ENCODE assay signal across 11 cellular contexts in the genomic region with DNA sequence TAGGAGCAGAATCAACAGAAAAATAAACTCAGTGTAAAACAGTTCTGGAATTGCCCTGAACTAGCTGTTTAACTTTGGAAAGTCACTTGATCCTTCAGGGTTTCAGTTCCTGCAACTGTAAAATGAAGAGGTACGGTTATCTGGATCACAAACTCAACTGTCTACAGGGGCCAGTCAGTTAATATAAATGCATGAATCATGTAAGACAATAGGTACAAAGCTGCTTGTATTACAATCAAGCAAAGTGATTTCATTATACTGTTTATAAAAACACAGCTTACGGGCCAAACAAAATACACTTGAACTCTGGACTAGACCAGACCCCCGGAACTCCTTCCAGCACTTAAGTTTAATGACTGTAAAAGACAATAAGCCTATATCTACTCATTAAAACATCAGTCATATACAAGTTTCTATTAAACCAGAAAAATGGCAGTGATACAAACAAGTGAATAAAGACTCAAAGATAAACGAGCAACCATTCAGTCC.
DNase-seq lines count a peak whose midpoint lies in the region; ATAC-seq and TF ChIP-seq lines count a peak whose summit lies in the region.
"Had no signal": no experiment of that assay in that cellular context is flagged by ENCODE, and none has a peak within 500 bp of the region (broad histone marks: within the 10 kb centered on the region; RNA-seq: fewer than 3 reads in every experiment).

No MANE protein-coding gene starts in this region.

- H3K27ac Mint-ChIP-seq in WTC11 = 0 out of 2 replicates have a peak overlapping the region, but pooled peaks have one; percentile 54
- H3K27ac Mint-ChIP-seq: activated T-cell treated with anti-CD3 and anti-CD28 coated beads, Interleukin-2, amount 50 U/mL, for 24 hours; stimulated activated naive CD8-positive, alpha-beta T cell treated with anti-CD3 and anti-CD28 coated beads, Interleukin-15, Interleukin-2, amounts not matched to agents 100 ng/mL and 50 ng/mL, for 24 hours had no signal

- peak overlapping the region; percentile 69 for H3K4me2 ChIP-seq in skeletal muscle satellite cell (ENCODE audit: low read length)

- H3K27me3 Mint-ChIP-seq in WTC11 (ENCODE audit: low read depth) = no peaks in the 10 kb centered on the region
- H3K27me3 Mint-ChIP-seq: activated T-cell treated with anti-CD3 and anti-CD28 coated beads, Interleukin-2, amount 50 U/mL, for 24 hours; stimulated activated naive CD8-positive, alpha-beta T cell treated with anti-CD3 and anti-CD28 coated beads, Interleukin-15, Interleukin-2, amounts not matched to agents 100 ng/mL and 50 ng/mL, for 24 hours had no signal

- no peak for TF ChIP-seq POLR2A in gastroesophageal sphincter (IDR thresholded peaks at IDR 0.05)
- TF ChIP-seq POLR2A in suprapubic skin (IDR thresholded peaks at IDR 0.05) = no peak

- WGBS in gastroesophageal sphincter (ENCODE audit: low coverage in 1 of 2), 2 donors = 29 to 32% methylated on average over 2 to 4 of the region's 4 CpGs
- WGBS in suprapubic skin = 60% methylated on average over 4 of the region's 4 CpGs

- H3K9ac ChIP-seq in skeletal muscle satellite cell (ENCODE audit: low read depth, low read length) = peak overlapping the region; percentile 62

- TF ChIP-seq CTCF in WTC11 (IDR thresholded peaks at IDR 0.05) = no peak
- no peak for TF ChIP-seq CTCF in gastroesophageal sphincter (IDR thresholded peaks at IDR 0.05)
- no peak for TF ChIP-seq CTCF in suprapubic skin (IDR thresholded peaks at IDR 0.05)

- CTCF ChIA-PET in WTC11 (lab: Charles Lee) = no interaction called here

- H3K4me3 Mint-ChIP-seq in WTC11 = no peak overlapping the region
- H3K4me3 Mint-ChIP-seq: activated T-cell treated with anti-CD3 and anti-CD28 coated beads, Interleukin-2, amount 50 U/mL, for 24 hours; stimulated activated naive CD8-positive, alpha-beta T cell treated with anti-CD3 and anti-CD28 coated beads, Interleukin-15, Interleukin-2, amounts not matched to agents 100 ng/mL and 50 ng/mL, for 24 hours had no signal

- POLR2A ChIA-PET in WTC11 (lab: Charles Lee) = no interaction called here

- H3K36me3 ChIP-seq in gastroesophageal sphincter = no peaks in the 10 kb centered on the region
- H3K36me3 ChIP-seq in skeletal muscle satellite cell (ENCODE audit: insufficient read depth, low read length) = no peaks in the 10 kb centered on the region
- H3K36me3 ChIP-seq in suprapubic skin = no peaks in the 10 kb centered on the region

- no peaks in the 10 kb centered on the region for H3K9me3 Mint-ChIP-seq in WTC11
- H3K9me3 Mint-ChIP-seq: activated T-cell treated with anti-CD3 and anti-CD28 coated beads, Interleukin-2, amount 50 U/mL, for 24 hours; stimulated activated naive CD8-positive, alpha-beta T cell treated with anti-CD3 and anti-CD28 coated beads, Interleukin-15, Interleukin-2, amounts not matched to agents 100 ng/mL and 50 ng/mL, for 24 hours had no signal

- H3K36me3 Mint-ChIP-seq in WTC11 = no peaks in the 10 kb centered on the region; the same call in 1 of the 2 replicates

- H3K9me3 ChIP-seq in gastroesophageal sphincter (no peaks in the 10 kb centered on the region), skeletal muscle satellite cell (replicated peaks; ENCODE audit: low read length) (no peaks in the 10 kb centered on the region), suprapubic skin (no peaks in the 10 kb centered on the region)

- ATAC-seq in WTC11 (no peak), gastroesophageal sphincter (no peak), HG03280 (IDR thresholded peaks at IDR 0.05; ENCODE audit: unreplicated experiment) (no peak)
- ATAC-seq: left lobe of liver had no signal

- peak; percentile 52 for DNase-seq in HT1080 (ENCODE audit: low read depth)
- DNase-seq in WTC11 (ENCODE audit: low spot score) = no peak
- no peak for DNase-seq in GM19240 (ENCODE audit: insufficient read length, low spot score)
- DNase-seq in suprapubic skin (ENCODE audit: low spot score in 2 of 2) = no peak
- no peak for DNase-seq in stimulated activated CD4-positive, alpha-beta T cell treated with anti-CD3 and anti-CD28 coated beads, Interleukin-4, amount 100 ng/mL, for 4 hours
- DNase-seq: activated T-cell treated with anti-CD3 and anti-CD28 coated beads, Interleukin-2, amount 50 U/mL, for 24 hours had no signal

- H3K27me3 ChIP-seq in gastroesophageal sphincter (no peaks in the 10 kb centered on the region), skeletal muscle satellite cell (ENCODE audit: control insufficient read depth, insufficient read depth, low read length) (no peaks in the 10 kb centered on the region), suprapubic skin (no peaks in the 10 kb centered on the region)

- H3K4me3 ChIP-seq in gastroesophageal sphincter = no peak overlapping the region
- peak overlapping the region; percentile 24 for H3K4me3 ChIP-seq in skeletal muscle satellite cell (ENCODE audit: low read length)
- no peak overlapping the region for H3K4me3 ChIP-seq in suprapubic skin

- H3K4me1 Mint-ChIP-seq in WTC11 = peaks cover 55% of the 10 kb centered on the region

- peaks cover 39 to 83% (median 44%) of the 10 kb centered on the region in 3 donors for H3K4me1 ChIP-seq in gastroesophageal sphincter
- peaks cover 61% of the 10 kb centered on the region for H3K4me1 ChIP-seq in skeletal muscle satellite cell (ENCODE audit: control insufficient read depth, insufficient read depth, low read length)
- H3K4me1 ChIP-seq in suprapubic skin = peaks cover 27% of the 10 kb centered on the region

- H3K27ac ChIP-seq in gastroesophageal sphincter (peak overlapping the region; percentile 71 to 95 (median 80)), suprapubic skin (no peak overlapping the region)

- TF ChIP-seq EP300 in gastroesophageal sphincter (IDR thresholded peaks at IDR 0.05) (no peak), suprapubic skin (IDR thresholded peaks at IDR 0.05) (no peak)

TF ChIP-seq in WTC11, 78 proteins besides CTCF, POLR2A, EP300 and RAD21 (continues in another document):
- TF ChIP-seq, protein P1, sequence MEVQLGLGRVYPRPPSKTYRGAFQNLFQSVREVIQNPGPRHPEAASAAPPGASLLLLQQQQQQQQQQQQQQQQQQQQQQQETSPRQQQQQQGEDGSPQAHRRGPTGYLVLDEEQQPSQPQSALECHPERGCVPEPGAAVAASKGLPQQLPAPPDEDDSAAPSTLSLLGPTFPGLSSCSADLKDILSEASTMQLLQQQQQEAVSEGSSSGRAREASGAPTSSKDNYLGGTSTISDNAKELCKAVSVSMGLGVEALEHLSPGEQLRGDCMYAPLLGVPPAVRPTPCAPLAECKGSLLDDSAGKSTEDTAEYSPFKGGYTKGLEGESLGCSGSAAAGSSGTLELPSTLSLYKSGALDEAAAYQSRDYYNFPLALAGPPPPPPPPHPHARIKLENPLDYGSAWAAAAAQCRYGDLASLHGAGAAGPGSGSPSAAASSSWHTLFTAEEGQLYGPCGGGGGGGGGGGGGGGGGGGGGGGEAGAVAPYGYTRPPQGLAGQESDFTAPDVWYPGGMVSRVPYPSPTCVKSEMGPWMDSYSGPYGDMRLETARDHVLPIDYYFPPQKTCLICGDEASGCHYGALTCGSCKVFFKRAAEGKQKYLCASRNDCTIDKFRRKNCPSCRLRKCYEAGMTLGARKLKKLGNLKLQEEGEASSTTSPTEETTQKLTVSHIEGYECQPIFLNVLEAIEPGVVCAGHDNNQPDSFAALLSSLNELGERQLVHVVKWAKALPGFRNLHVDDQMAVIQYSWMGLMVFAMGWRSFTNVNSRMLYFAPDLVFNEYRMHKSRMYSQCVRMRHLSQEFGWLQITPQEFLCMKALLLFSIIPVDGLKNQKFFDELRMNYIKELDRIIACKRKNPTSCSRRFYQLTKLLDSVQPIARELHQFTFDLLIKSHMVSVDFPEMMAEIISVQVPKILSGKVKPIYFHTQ (CRISPR knock-in tag; IDR thresholded peaks at IDR 0.05) = no peak
- TF ChIP-seq TEAD4 (CRISPR knock-in tag; IDR thresholded peaks at IDR 0.05) = no peak
- TF ChIP-seq, protein P2, sequence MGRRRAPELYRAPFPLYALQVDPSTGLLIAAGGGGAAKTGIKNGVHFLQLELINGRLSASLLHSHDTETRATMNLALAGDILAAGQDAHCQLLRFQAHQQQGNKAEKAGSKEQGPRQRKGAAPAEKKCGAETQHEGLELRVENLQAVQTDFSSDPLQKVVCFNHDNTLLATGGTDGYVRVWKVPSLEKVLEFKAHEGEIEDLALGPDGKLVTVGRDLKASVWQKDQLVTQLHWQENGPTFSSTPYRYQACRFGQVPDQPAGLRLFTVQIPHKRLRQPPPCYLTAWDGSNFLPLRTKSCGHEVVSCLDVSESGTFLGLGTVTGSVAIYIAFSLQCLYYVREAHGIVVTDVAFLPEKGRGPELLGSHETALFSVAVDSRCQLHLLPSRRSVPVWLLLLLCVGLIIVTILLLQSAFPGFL (CRISPR knock-in tag; IDR thresholded peaks at IDR 0.05; ENCODE audit: borderline replicate concordance) = no peak
- TF ChIP-seq GTF2I (CRISPR knock-in tag; conservative IDR thresholded peaks at IDR 0.05) = no peak
- TF ChIP-seq, protein P3, sequence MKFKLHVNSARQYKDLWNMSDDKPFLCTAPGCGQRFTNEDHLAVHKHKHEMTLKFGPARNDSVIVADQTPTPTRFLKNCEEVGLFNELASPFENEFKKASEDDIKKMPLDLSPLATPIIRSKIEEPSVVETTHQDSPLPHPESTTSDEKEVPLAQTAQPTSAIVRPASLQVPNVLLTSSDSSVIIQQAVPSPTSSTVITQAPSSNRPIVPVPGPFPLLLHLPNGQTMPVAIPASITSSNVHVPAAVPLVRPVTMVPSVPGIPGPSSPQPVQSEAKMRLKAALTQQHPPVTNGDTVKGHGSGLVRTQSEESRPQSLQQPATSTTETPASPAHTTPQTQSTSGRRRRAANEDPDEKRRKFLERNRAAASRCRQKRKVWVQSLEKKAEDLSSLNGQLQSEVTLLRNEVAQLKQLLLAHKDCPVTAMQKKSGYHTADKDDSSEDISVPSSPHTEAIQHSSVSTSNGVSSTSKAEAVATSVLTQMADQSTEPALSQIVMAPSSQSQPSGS (CRISPR knock-in tag; IDR thresholded peaks at IDR 0.05; ENCODE audit: borderline replicate concordance, low read depth) = no peak
- TF ChIP-seq ESRRA (CRISPR knock-in tag; IDR thresholded peaks at IDR 0.05; ENCODE audit: borderline replicate concordance) = no peak
- no peak for TF ChIP-seq NFATC4 (CRISPR knock-in tag; IDR thresholded peaks at IDR 0.05)
- no peak for TF ChIP-seq ZNF263 (CRISPR knock-in tag; IDR thresholded peaks at IDR 0.05; ENCODE audit: low read depth)
- no peak for TF ChIP-seq FOXK1 (CRISPR knock-in tag; IDR thresholded peaks at IDR 0.05)
- TF ChIP-seq, protein P4, sequence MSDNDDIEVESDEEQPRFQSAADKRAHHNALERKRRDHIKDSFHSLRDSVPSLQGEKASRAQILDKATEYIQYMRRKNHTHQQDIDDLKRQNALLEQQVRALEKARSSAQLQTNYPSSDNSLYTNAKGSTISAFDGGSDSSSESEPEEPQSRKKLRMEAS (CRISPR knock-in tag; IDR thresholded peaks at IDR 0.05) = no peak
- no peak for TF ChIP-seq GRHL2 (CRISPR knock-in tag; IDR thresholded peaks at IDR 0.05; ENCODE audit: insufficient replicate concordance, severe bottlenecking)
- no peak for TF ChIP-seq SP1 (CRISPR knock-in tag; conservative IDR thresholded peaks at IDR 0.05)
